In genomic region chr17:64918842-64919288, GRCh38 we compare ENCODE assay signal across 8 cellular contexts. TPM values are rescaled to one million over a fixed set of nuclear protein-coding genes. Genes with fewer than 3 reads are reported as not detected.
A peak's percentile ranks its signal among the peaks of the same experiment; 100 is the strongest.
DNase-seq lines count a peak whose midpoint lies in the region; ATAC-seq, FAIRE-seq and TF ChIP-seq lines count a peak whose summit lies in the region.
"Not testable (repeated sequence)": the region's sequence is repeated elsewhere in the genome, so short reads cannot be mapped to it uniquely, and the experiment has no call there.

No MANE protein-coding gene starts in this region.

- not testable (repeated sequence) for H4K20me1 ChIP-seq in HCT116 (ENCODE audit: insufficient read depth); astrocyte (ENCODE audit: insufficient read depth, low read length); osteoblast (ENCODE audit: insufficient read depth, low read length)

- not testable (repeated sequence) for H3K27me3 ChIP-seq in HCT116 (ENCODE audit: insufficient read depth, low read length); astrocyte (ENCODE audit: insufficient read depth, low read length); heart right ventricle; osteoblast (ENCODE audit: insufficient read depth, low read length); testis

- CTCF ChIA-PET in HCT116 (lab: Charles Lee), result interaction anchor here (0.7 to 1.5 kb wide), 2 partner anchors 43 to 56 kb away, joined by 3 to 4 read pairs; no protein-coding TSS in a partner anchor

- peak overlapping the region; percentile 92 for H3K4me2 ChIP-seq in HCT116 (ENCODE audit: low read length)
- H3K4me2 ChIP-seq in astrocyte (ENCODE audit: low read length), result peak overlapping the region; percentile 80
- peak overlapping the region; percentile 72 for H3K4me2 ChIP-seq in osteoblast (ENCODE audit: insufficient read depth, low read length)

- DNase-seq in GM12864 (ENCODE audit: low read depth); HCT116 (ENCODE audit: low read depth, low spot score); astrocyte (ENCODE audit: low read depth); osteoblast (ENCODE audit: insufficient read length, low spot score, missing footprints): not testable (repeated sequence)
- DNase-seq in heart right ventricle (peak; percentile 20 to 61), testis (peak; percentile 51)

- WGBS in heart right ventricle, 2 donors, result 0 to 1% methylated on average over 37 to 47 of the region's 47 CpGs
- 0 to 1% methylated on average over 9 to 39 of the region's 47 CpGs for WGBS in testis, 2 donors

- H3K4me3 Mint-ChIP-seq in IgD-negative memory B cell (peak overlapping the region; percentile 89 to 97 (median 94)), astrocyte (ENCODE audit: unreplicated experiment) (peak overlapping the region; percentile 93)

- H3K4me3 ChIP-seq in GM12864 (ENCODE audit: low read depth, low read length), result peak overlapping the region; percentile 68
- peak overlapping the region; percentile 58 to 68 for H3K4me3 ChIP-seq in HCT116 (replicated peaks in 1 of 2; ENCODE audit: low read depth in 1 of 2, low read length in 2 of 2)
- peak overlapping the region; percentile 61 for H3K4me3 ChIP-seq in astrocyte (ENCODE audit: insufficient read depth, low read depth, low read length)
- H3K4me3 ChIP-seq in heart right ventricle, result peak overlapping the region; percentile 39 to 89 (median 68)
- peak overlapping the region; percentile 77 for H3K4me3 ChIP-seq in osteoblast (ENCODE audit: insufficient read depth, low read length)
- H3K4me3 ChIP-seq in testis, result peak overlapping the region; percentile 79 to 92

- H3K27ac Mint-ChIP-seq in IgD-negative memory B cell, result peak overlapping the region; percentile 93 to 98 (median 95)
- H3K27ac Mint-ChIP-seq in astrocyte (ENCODE audit: unreplicated experiment), result not testable (repeated sequence)

- not testable (repeated sequence) for H3K27me3 Mint-ChIP-seq in IgD-negative memory B cell; astrocyte (ENCODE audit: low read depth, unreplicated experiment)

- POLR2A ChIA-PET in HCT116 (lab: Charles Lee), result interaction anchor here (1.2 kb wide), 1 partner anchor 56 kb away, joined by 3 read pairs; no protein-coding TSS in a partner anchor

- H3K9me3 Mint-ChIP-seq in IgD-negative memory B cell; astrocyte (ENCODE audit: unreplicated experiment): not testable (repeated sequence)

- ATAC-seq in HCT116 (peak; percentile 70), SK-N-SH treated with all-trans-retinoic acid at 6 μM for 48 hours (peak; percentile 64; the same call in 2 of the 3 replicates), heart right ventricle (peak in 4 of 8 donors; percentile 10 to 63 (median 42))

- not testable (repeated sequence) for FAIRE-seq in astrocyte (lab: Jason Lieb, UNC)

- H3K4me1 ChIP-seq in HCT116 (ENCODE audit: control insufficient read depth in 1 of 2, insufficient read depth in 2 of 2, low read length in 2 of 2); astrocyte (ENCODE audit: insufficient read depth, low read length); osteoblast (ENCODE audit: insufficient read depth, low read length); testis: not testable (repeated sequence)
- H3K4me1 ChIP-seq in heart right ventricle, result peaks cover 0 to 23% (median 5%) of the 10 kb centered on the region in 9 donors

- H3K27ac ChIP-seq in HCT116 (ENCODE audit: low read depth, low read length), result peak overlapping the region; percentile 85
- H3K27ac ChIP-seq in astrocyte (ENCODE audit: low read depth, low read length), result peak overlapping the region; percentile 56
- peak overlapping the region; percentile 73 to 97 (median 93) for H3K27ac ChIP-seq in heart right ventricle
- not testable (repeated sequence) for H3K27ac ChIP-seq in osteoblast (ENCODE audit: low read depth, low read length)
- peak overlapping the region; percentile 90 to 99 for H3K27ac ChIP-seq in testis

- TF ChIP-seq POLR2A in HCT116 (IDR thresholded peaks at IDR 0.05; ENCODE audit: borderline replicate concordance, extremely low read depth, insufficient read depth, insufficient read length); testis (IDR thresholded peaks at IDR 0.05): not testable (repeated sequence)

- intact Hi-C loops in HCT116 (cut with micrococcal nuclease), result loop anchor here (2.0 kb wide), 1 partner anchor 280 kb away; no protein-coding TSS in a partner anchor
- intact Hi-C loops in heart right ventricle (cut with DNase I); testis (cut with DNase I; ENCODE audit: low total_unique reads): not testable (repeated sequence)

- not testable (repeated sequence) for H2AFZ ChIP-seq in HCT116 (ENCODE audit: low read depth, low read length, poor library complexity, severe bottlenecking); astrocyte (ENCODE audit: low read depth, low read length); osteoblast (ENCODE audit: low read length)

- H3K36me3 ChIP-seq in HCT116 (ENCODE audit: control insufficient read depth in 1 of 2, insufficient read depth in 2 of 2, low read length in 2 of 2); astrocyte (ENCODE audit: insufficient read depth, low read length); heart right ventricle; osteoblast (ENCODE audit: insufficient read depth, low read length); testis (ENCODE audit: low read depth, missing control alignments): not testable (repeated sequence)

- BruUV-seq in HCT116 (replicated peaks; lab: Mats Ljungman, UMichigan), result not testable (repeated sequence)

- not testable (repeated sequence) for H3K79me2 ChIP-seq in HCT116 (ENCODE audit: insufficient read depth, low read length); astrocyte (ENCODE audit: insufficient read depth, low read length); osteoblast (ENCODE audit: insufficient read depth, low read length)

- not testable (repeated sequence) for TF ChIP-seq CTCF in GM12864 (IDR thresholded peaks at IDR 0.05; ENCODE audit: low read depth, low read length, missing control alignments); HCT116 (IDR thresholded peaks at IDR 0.05 in 2 of 3, conservative IDR thresholded peaks at IDR 0.05 in 1 of 3; ENCODE audit: borderline replicate concordance in 1 of 3, insufficient read depth in 1 of 3, low read depth in 2 of 3, low read length in 2 of 3); astrocyte (IDR thresholded peaks at IDR 0.05; ENCODE audit: insufficient read depth, low read depth, low read length); heart right ventricle (IDR thresholded peaks at IDR 0.05); osteoblast (IDR thresholded peaks at IDR 0.05; ENCODE audit: extremely low read depth, low read depth, low read length); testis (IDR thresholded peaks at IDR 0.05)

- TF ChIP-seq RAD21 in HCT116 (IDR thresholded peaks at IDR 0.05; ENCODE audit: low read depth), result 0 out of 2 replicates have a peak, but pooled peaks have one; percentile 6

- RAD21 ChIA-PET in HCT116 (lab: Charles Lee; ENCODE audit: low non-redundant PET in 1 of 2, low total read pairs in 2 of 2, uncharacterized antibody in 2 of 2, unreplicated experiment in 2 of 2), result not testable (repeated sequence)

- not testable (repeated sequence) for H3K36me3 Mint-ChIP-seq in IgD-negative memory B cell; astrocyte (ENCODE audit: low read depth, unreplicated experiment)

- H3K9me3 ChIP-seq in HCT116 (ENCODE audit: control insufficient read depth in 1 of 2, insufficient read depth in 1 of 2, low read depth in 1 of 2, low read length in 2 of 2); astrocyte (ENCODE audit: insufficient read depth, low read depth, low read length); heart right ventricle; osteoblast (ENCODE audit: low read depth, low read length); testis: not testable (repeated sequence)

- not testable (repeated sequence) for H3K9me2 ChIP-seq in HCT116 (ENCODE audit: insufficient read depth)

- H3K4me1 Mint-ChIP-seq in IgD-negative memory B cell, result peaks cover 11 to 22% (median 14%) of the 10 kb centered on the region in 3 donors
- not testable (repeated sequence) for H3K4me1 Mint-ChIP-seq in astrocyte (ENCODE audit: low read depth, unreplicated experiment)

- H3K9ac ChIP-seq in HCT116 (ENCODE audit: low read length), result peak overlapping the region; percentile 81
- H3K9ac ChIP-seq in astrocyte (ENCODE audit: low read length), result peak overlapping the region; percentile 82

TF ChIP-seq in HCT116, 20 proteins besides CTCF, POLR2A, EP300 and RAD21:
- peak; percentile 91 for TF ChIP-seq ZFX (IDR thresholded peaks at IDR 0.05)
TF ChIP-seq in HCT116: peak in this region for 1; not testable (repeated sequence) for 19.

RNA-seq across cellular contexts. Expression of gene LRRC37A3, which starts 0.4 kb away (rescaled TPM):
- total RNA-seq in HCT116 (2021; ENCODE audit: unreplicated experiment) (7.7 TPM), astrocyte (16.1 and 16.4 TPM in 2 replicates), heart right ventricle (1 to 10 TPM; 1.2 to 5.9 (median 3.8) TPM), osteoblast (14.1 and 15.2 TPM in 2 replicates), testis (10 to 100 TPM; 20.4 to 39.5 TPM)
- polyA plus RNA-seq in HCT116 (2012), result 1.5 and 3.0 TPM in 2 replicates
- polyA plus RNA-seq in IgD-negative memory B cell (4.2 TPM), heart right ventricle (1 to 10 TPM; 1.0 to 3.4 TPM), testis (ENCODE audit: insufficient read depth, low read depth, low replicate concordance) (41.8 TPM)
